Comparison of ENCODE assay signal across 8 cellular contexts in the genomic region with DNA sequence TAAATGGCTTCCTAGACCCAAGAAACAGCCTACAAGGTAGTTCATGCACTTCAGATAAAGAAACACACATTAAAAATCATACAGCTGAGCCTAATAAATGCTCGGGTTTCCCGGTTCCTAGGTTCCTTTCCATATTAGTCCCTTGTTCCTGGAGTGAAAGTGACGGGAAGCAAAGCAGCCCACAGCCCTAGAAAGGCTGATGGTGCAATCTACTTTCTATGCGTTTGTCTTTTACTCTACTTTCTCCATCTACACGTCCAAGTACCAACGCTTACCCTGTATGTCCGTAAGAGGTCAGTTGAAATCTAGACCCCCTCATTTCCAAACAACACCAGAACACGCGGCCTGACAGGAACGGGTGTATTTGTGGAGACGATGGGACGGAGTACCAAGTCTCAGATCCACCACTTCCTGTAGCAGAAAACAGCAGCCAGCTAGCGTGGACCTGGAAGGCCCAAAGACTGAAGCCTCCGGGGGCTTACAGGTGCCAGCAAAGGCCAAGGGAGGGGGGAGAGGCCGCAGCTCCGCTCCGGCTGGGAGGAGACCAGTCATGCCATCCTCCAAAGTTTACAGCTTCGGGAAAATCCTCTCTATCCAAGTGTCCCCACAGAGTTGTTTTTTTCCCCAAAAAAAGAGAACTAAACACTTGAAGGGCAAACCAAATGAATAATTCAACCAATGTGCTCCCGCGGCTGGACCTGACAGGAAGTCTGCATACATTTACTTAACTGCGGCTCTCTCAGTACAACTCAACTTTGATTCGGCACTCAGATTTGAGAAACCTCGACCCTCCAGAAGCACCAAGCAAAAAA. TPM values are rescaled to one million over a fixed set of nuclear protein-coding genes. Genes with fewer than 3 reads are reported as not detected.
DNase-seq lines count a peak whose midpoint lies in the region; ATAC-seq and TF ChIP-seq lines count a peak whose summit lies in the region.

No MANE protein-coding gene starts in this region.

- ATAC-seq in GM18511 (IDR thresholded peaks at IDR 0.05; ENCODE audit: unreplicated experiment) (peak; percentile 62), HG02870 (IDR thresholded peaks at IDR 0.05; ENCODE audit: unreplicated experiment) (peak; percentile 54), GM21737 (IDR thresholded peaks at IDR 0.05; ENCODE audit: unreplicated experiment) (no peak)

- intact Hi-C loops in activated T-helper 2 cell treated with anti-CD3 and anti-CD28 coated beads, Interferon-gamma antibody, Interleukin-2, Interleukin-4, amounts not matched to agents 10 μg/mL and 5 μg/mL and 100 μg/mL, durations not matched to agents 14 hours and 24 hours and 36 hours (cut with micrococcal nuclease), result loop anchor here (2.0 kb wide), 4 partner anchors 14 to 28 kb away; no protein-coding TSS in a partner anchor

- H3K4me1 Mint-ChIP-seq in activated T-helper 2 cell treated with anti-CD3 and anti-CD28 coated beads, Interferon-gamma antibody, Interleukin-2, Interleukin-4, amounts not matched to agents 10 μg/mL and 5 μg/mL and 100 μg/mL, durations not matched to agents 14 hours and 24 hours and 36 hours (ENCODE audit: low read depth), result peaks cover 74% of the 10 kb centered on the region
- peaks cover 86% of the 10 kb centered on the region for H3K4me1 Mint-ChIP-seq in nephron

- no peak for TF ChIP-seq CTCF in nephron (IDR thresholded peaks at IDR 0.05; ENCODE audit: unreplicated experiment in 3 of 3)

- H3K27me3 Mint-ChIP-seq in activated T-helper 2 cell treated with anti-CD3 and anti-CD28 coated beads, Interferon-gamma antibody, Interleukin-2, Interleukin-4, amounts not matched to agents 10 μg/mL and 5 μg/mL and 100 μg/mL, durations not matched to agents 14 hours and 24 hours and 36 hours (ENCODE audit: low read depth), result no peaks in the 10 kb centered on the region
- no peaks in the 10 kb centered on the region for H3K27me3 Mint-ChIP-seq in nephron (ENCODE audit: low read depth)

- peak overlapping the region; percentile 68 for H3K4me3 Mint-ChIP-seq in activated T-helper 2 cell treated with anti-CD3 and anti-CD28 coated beads, Interferon-gamma antibody, Interleukin-2, Interleukin-4, amounts not matched to agents 10 μg/mL and 5 μg/mL and 100 μg/mL, durations not matched to agents 14 hours and 24 hours and 36 hours (ENCODE audit: low read depth)
- peak overlapping the region in 2 of 3 experiments; percentile 2 to 16 for H3K4me3 Mint-ChIP-seq in nephron

- no peak for DNase-seq in activated T-helper 2 cell treated with anti-CD3 and anti-CD28 coated beads, Interferon-gamma antibody, Interleukin-2, Interleukin-4, amounts not matched to agents 10 μg/mL and 5 μg/mL and 100 μg/mL, durations not matched to agents 14 hours and 24 hours and 36 hours (ENCODE audit: low spot score)
- no peak for DNase-seq in NCI-H1092 (lab: John Stamatoyannopoulos, UW)
- DNase-seq in retina, result no peak
- no peak for DNase-seq in NCI-H1694 (lab: John Stamatoyannopoulos, UW)

- H3K27ac Mint-ChIP-seq in activated T-helper 2 cell treated with anti-CD3 and anti-CD28 coated beads, Interferon-gamma antibody, Interleukin-2, Interleukin-4, amounts not matched to agents 10 μg/mL and 5 μg/mL and 100 μg/mL, durations not matched to agents 14 hours and 24 hours and 36 hours, result peak overlapping the region; percentile 82
- H3K27ac Mint-ChIP-seq in nephron, result peak overlapping the region; percentile 44 to 91 (median 88)

- no peaks in the 10 kb centered on the region for H3K9me3 Mint-ChIP-seq in activated T-helper 2 cell treated with anti-CD3 and anti-CD28 coated beads, Interferon-gamma antibody, Interleukin-2, Interleukin-4, amounts not matched to agents 10 μg/mL and 5 μg/mL and 100 μg/mL, durations not matched to agents 14 hours and 24 hours and 36 hours
- H3K9me3 Mint-ChIP-seq in nephron, result no peaks in the 10 kb centered on the region

- H3K36me3 Mint-ChIP-seq in activated T-helper 2 cell treated with anti-CD3 and anti-CD28 coated beads, Interferon-gamma antibody, Interleukin-2, Interleukin-4, amounts not matched to agents 10 μg/mL and 5 μg/mL and 100 μg/mL, durations not matched to agents 14 hours and 24 hours and 36 hours (ENCODE audit: low read depth), result peaks cover 23% of the 10 kb centered on the region
- H3K36me3 Mint-ChIP-seq in nephron (ENCODE audit: low read depth), result peaks cover 15% of the 10 kb centered on the region

RNA-seq across cellular contexts. Expression of a gene that starts 34.1 kb away (rescaled TPM):
- 119 and 127 TPM in 2 replicates for total RNA-seq in activated T-helper 2 cell treated with anti-CD3 and anti-CD28 coated beads, Interferon-gamma antibody, Interleukin-2, Interleukin-4, amounts not matched to agents 10 μg/mL and 5 μg/mL and 100 μg/mL, durations not matched to agents 14 hours and 24 hours and 36 hours
